In the genomic region with DNA sequence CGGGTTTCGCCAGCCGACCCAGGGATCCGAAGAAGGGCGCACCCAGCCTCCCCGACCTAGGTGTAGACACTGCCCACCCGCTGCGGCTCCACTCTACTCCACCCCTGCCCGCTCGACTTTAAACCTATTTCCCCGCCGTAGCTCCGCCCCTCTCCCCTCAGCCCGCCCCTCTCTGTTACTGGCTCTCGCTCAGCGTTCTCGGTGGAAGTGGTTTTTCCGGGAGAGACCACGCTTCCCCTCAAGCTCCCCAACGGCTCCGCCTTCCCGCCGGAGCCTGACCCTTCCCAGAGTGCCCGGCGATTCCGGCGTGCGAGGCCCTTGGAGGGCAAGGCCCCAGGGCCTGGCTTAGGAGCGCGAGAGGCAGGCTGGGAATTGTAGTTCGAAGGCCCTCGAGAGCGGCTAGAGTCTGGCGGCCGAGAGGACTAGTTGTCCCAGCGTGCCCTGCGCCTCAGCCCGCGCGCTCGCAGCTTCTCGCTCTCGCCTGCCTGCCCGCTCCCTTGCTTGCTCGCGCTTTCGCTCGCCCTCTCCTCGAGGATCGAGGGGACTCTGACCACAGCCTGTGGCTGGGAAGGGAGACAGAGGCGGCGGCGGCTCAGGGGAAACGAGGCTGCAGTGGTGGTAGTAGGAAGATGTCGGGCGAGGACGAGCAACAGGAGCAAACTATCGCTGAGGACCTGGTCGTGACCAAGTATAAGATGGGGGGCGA, we compare ENCODE assay signal across 8 cellular contexts. TPM values are rescaled to one million over a fixed set of nuclear protein-coding genes. Genes with fewer than 3 reads are reported as not detected.
A peak's percentile ranks its signal among the peaks of the same experiment; 100 is the strongest.
DNase-seq lines count a peak whose midpoint lies in the region; ATAC-seq and TF ChIP-seq lines count a peak whose summit lies in the region.

A gene (plus strand): TSS at position 451 of the 706 bp plus-strand sequence. CDS start 179 bp downstream, at position 630.

- H3K4me3 ChIP-seq in RWPE2 (ENCODE audit: severe bottlenecking) (peak within 1 kb of the TSS; percentile 77), fibroblast of mammary gland (ENCODE audit: control insufficient read depth, low read depth, low read length) (peak within 1 kb of the TSS; percentile 92)

- peaks cover 47% of the 10 kb centered on the region for H3K36me3 ChIP-seq in RWPE2 (ENCODE audit: low read depth)

- H3K27ac ChIP-seq in RWPE2 (ENCODE audit: poor library complexity, severe bottlenecking): peak within 1 kb of the TSS; percentile 69

- no peak for TF ChIP-seq CTCF in RWPE2 (IDR thresholded peaks at IDR 0.05; ENCODE audit: poor library complexity, severe bottlenecking)
- no peak for TF ChIP-seq CTCF in fibroblast of mammary gland (conservative IDR thresholded peaks at IDR 0.05; ENCODE audit: control insufficient read depth, insufficient read depth, low read depth, low read length)
- no peak for TF ChIP-seq CTCF in natural killer cell (IDR thresholded peaks at IDR 0.05)

- no peaks in the 10 kb centered on the region for H3K27me3 Mint-ChIP-seq in activated T-helper 2 cell treated with anti-CD3 and anti-CD28 coated beads, Interferon-gamma antibody, Interleukin-2, Interleukin-4, amounts not matched to agents 10 μg/mL and 5 μg/mL and 100 μg/mL, durations not matched to agents 14 hours and 24 hours and 36 hours (ENCODE audit: low read depth)
- H3K27me3 Mint-ChIP-seq in natural killer cell (ENCODE audit: low read depth in 2 of 2): no peaks in the 10 kb centered on the region

- intact Hi-C loops in activated T-helper 2 cell treated with anti-CD3 and anti-CD28 coated beads, Interferon-gamma antibody, Interleukin-2, Interleukin-4, amounts not matched to agents 10 μg/mL and 5 μg/mL and 100 μg/mL, durations not matched to agents 14 hours and 24 hours and 36 hours (cut with micrococcal nuclease): loop anchor here (1.0 to 5.0 kb wide), 11 partner anchors 12 to 343 kb away; a partner anchor contains a TSS
- intact Hi-C loops in natural killer cell (cut with micrococcal nuclease): loop anchor here (1.0 to 5.0 kb wide), 5 partner anchors 12 to 287 kb away; a partner anchor contains a TSS

- DNase-seq in EH (ENCODE audit: low read depth) (peak; percentile 99), H4 (ENCODE audit: low spot score) (peak; percentile 98), LoVo (ENCODE audit: low spot score) (peak; percentile 100), RWPE2 (ENCODE audit: low spot score) (peak; percentile 98), fibroblast of mammary gland (ENCODE audit: low read depth) (peak; percentile 98), natural killer cell (peak; percentile 87)
- peak; percentile 99 for DNase-seq in activated T-helper 2 cell treated with anti-CD3 and anti-CD28 coated beads, Interferon-gamma antibody, Interleukin-2, Interleukin-4, amounts not matched to agents 10 μg/mL and 5 μg/mL and 100 μg/mL, durations not matched to agents 14 hours and 24 hours and 36 hours (ENCODE audit: low spot score)
- DNase-seq in stimulated activated naive CD4-positive, alpha-beta T cell treated with Interleukin-2 at 50 U/mL for 16 hours (lab: John Stamatoyannopoulos, UW): peak; percentile 99

- H3K27me3 ChIP-seq in RWPE2 (ENCODE audit: insufficient read depth, poor library complexity, severe bottlenecking): no peaks in the 10 kb centered on the region

- H3K36me3 Mint-ChIP-seq in activated T-helper 2 cell treated with anti-CD3 and anti-CD28 coated beads, Interferon-gamma antibody, Interleukin-2, Interleukin-4, amounts not matched to agents 10 μg/mL and 5 μg/mL and 100 μg/mL, durations not matched to agents 14 hours and 24 hours and 36 hours (ENCODE audit: low read depth): peaks cover 50% of the 10 kb centered on the region
- H3K36me3 Mint-ChIP-seq in natural killer cell: no peaks in the 10 kb centered on the region

- no peaks in the 10 kb centered on the region for H3K9me3 ChIP-seq in RWPE2 (ENCODE audit: severe bottlenecking)

- peak within 1 kb of the TSS; percentile 95 for H3K27ac Mint-ChIP-seq in activated T-helper 2 cell treated with anti-CD3 and anti-CD28 coated beads, Interferon-gamma antibody, Interleukin-2, Interleukin-4, amounts not matched to agents 10 μg/mL and 5 μg/mL and 100 μg/mL, durations not matched to agents 14 hours and 24 hours and 36 hours
- peak within 1 kb of the TSS; percentile 97 to 99 for H3K27ac Mint-ChIP-seq in natural killer cell

- ATAC-seq in RWPE2 (ENCODE audit: low read depth) (peak; percentile 97), natural killer cell (peak; percentile 92 to 97 (median 93))

- H3K4me1 ChIP-seq in RWPE2 (ENCODE audit: insufficient read depth, poor library complexity, severe bottlenecking): peaks cover 8% of the 10 kb centered on the region

- H3K4me3 Mint-ChIP-seq in activated T-helper 2 cell treated with anti-CD3 and anti-CD28 coated beads, Interferon-gamma antibody, Interleukin-2, Interleukin-4, amounts not matched to agents 10 μg/mL and 5 μg/mL and 100 μg/mL, durations not matched to agents 14 hours and 24 hours and 36 hours (ENCODE audit: low read depth): peak within 1 kb of the TSS; percentile 92
- peak within 1 kb of the TSS; percentile 100 for H3K4me3 Mint-ChIP-seq in natural killer cell

- H3K9me3 Mint-ChIP-seq in activated T-helper 2 cell treated with anti-CD3 and anti-CD28 coated beads, Interferon-gamma antibody, Interleukin-2, Interleukin-4, amounts not matched to agents 10 μg/mL and 5 μg/mL and 100 μg/mL, durations not matched to agents 14 hours and 24 hours and 36 hours: no peaks in the 10 kb centered on the region
- H3K9me3 Mint-ChIP-seq in natural killer cell: no peaks in the 10 kb centered on the region

- peaks cover 51% of the 10 kb centered on the region for H3K4me1 Mint-ChIP-seq in activated T-helper 2 cell treated with anti-CD3 and anti-CD28 coated beads, Interferon-gamma antibody, Interleukin-2, Interleukin-4, amounts not matched to agents 10 μg/mL and 5 μg/mL and 100 μg/mL, durations not matched to agents 14 hours and 24 hours and 36 hours (ENCODE audit: low read depth)
- peaks cover 52 to 56% of the 10 kb centered on the region in 2 donors for H3K4me1 Mint-ChIP-seq in natural killer cell

RNA-seq across cellular contexts. Expression of the gene that starts here (rescaled TPM):
- total RNA-seq in H4 (2014; rRNA removed; shearing (Covaris generic)): 203 and 227 TPM in 2 replicates
- 356 and 364 TPM in 2 replicates for total RNA-seq in activated T-helper 2 cell treated with anti-CD3 and anti-CD28 coated beads, Interferon-gamma antibody, Interleukin-2, Interleukin-4, amounts not matched to agents 10 μg/mL and 5 μg/mL and 100 μg/mL, durations not matched to agents 14 hours and 24 hours and 36 hours
- 10 to 100 TPM; 78.5 to 86.4 (median 79.7) TPM for total RNA-seq in natural killer cell

Comparison
In these comparisons a context has a peak if more than half of its experiments do, and no peak if none do; other contexts are left out.
1. Peak in every context shown above with its lines: DNase-seq, ATAC-seq, H3K4me3 ChIP-seq and H3K27ac ChIP-seq.